Comparison of ENCODE assay signal across 18 cellular contexts in genomic region chr13:114072421-114072820, GRCh38.
DNase-seq lines count a peak whose midpoint lies in the region; ATAC-seq and TF ChIP-seq lines count a peak whose summit lies in the region.
"Had no signal": no experiment of that assay in that cellular context is flagged by ENCODE, and none has a peak within 500 bp of the region (broad histone marks: within the 10 kb centered on the region; RNA-seq: fewer than 3 reads in every experiment).

No MANE protein-coding gene starts in this region.

- H3K27me3 Mint-ChIP-seq in CD4-positive, alpha-beta memory T cell = no peaks in the 10 kb centered on the region
- no peaks in the 10 kb centered on the region for H3K27me3 Mint-ChIP-seq in effector memory CD8-positive, alpha-beta T cell
- H3K27me3 Mint-ChIP-seq in neural progenitor cell (ENCODE audit: insufficient read depth, low read depth) = peaks cover 18% of the 10 kb centered on the region

- peaks cover 63 to 84% (median 77%) of the 10 kb centered on the region in 10 experiments for H3K4me1 ChIP-seq in BLaER1 treated with 17β-estradiol and CSF1 and Interleukin-3, amounts not matched to agents 10 nM and 100 nM
- H3K4me1 ChIP-seq in CD4-positive, alpha-beta memory T cell (ENCODE audit: insufficient read depth, low read length) = peaks cover 29% of the 10 kb centered on the region
- H3K4me1 ChIP-seq in neural progenitor cell = peaks cover 24% of the 10 kb centered on the region
- H3K4me1 ChIP-seq: SJCRH30 had no signal

- peaks cover 0 to 5% (median 0%) of the 10 kb centered on the region in 11 experiments; a peak in 3 of 22 replicates for H3K9me3 ChIP-seq in BLaER1 treated with 17β-estradiol and CSF1 and Interleukin-3, amounts not matched to agents 10 nM and 100 nM (replicated peaks in 1 of 11)
- H3K9me3 ChIP-seq in CD4-positive, alpha-beta memory T cell (ENCODE audit: control insufficient read depth in 1 of 2, low read length in 2 of 2) = no peaks in the 10 kb centered on the region
- H3K9me3 ChIP-seq in neural progenitor cell (ENCODE audit: low read depth) = no peaks in the 10 kb centered on the region
- H3K9me3 ChIP-seq: heart right ventricle, SJCRH30 had no signal

- CTCF ChIA-PET in CD4-positive, alpha-beta memory T cell (lab: Charles Lee; ENCODE audit: partially characterized antibody) = interaction anchor here (1.0 to 1.1 kb wide), 2 partner anchors 20 to 34 kb away, joined by 3 read pairs; no protein-coding TSS in a partner anchor

- no peaks in the 10 kb centered on the region for H3K79me2 ChIP-seq in neural progenitor cell (ENCODE audit: low read depth)

- intact Hi-C loops in CD4-positive, alpha-beta memory T cell (cut with micrococcal nuclease) = no loop called here

- H3K36me3 ChIP-seq in BLaER1 treated with 17β-estradiol and CSF1 and Interleukin-3, amounts not matched to agents 10 nM and 100 nM = peaks cover 22 to 56% (median 34%) of the 10 kb centered on the region in 11 experiments; a peak in 19 of 22 replicates
- peaks cover 53% of the 10 kb centered on the region for H3K36me3 ChIP-seq in CD4-positive, alpha-beta memory T cell (ENCODE audit: insufficient read depth, low read length)
- no peaks in the 10 kb centered on the region for H3K36me3 ChIP-seq in neural progenitor cell

- H3K4me3 ChIP-seq in BLaER1 treated with 17β-estradiol and CSF1 and Interleukin-3, amounts not matched to agents 10 nM and 100 nM = peak overlapping the region in 1 of 10 experiments; percentile 23; a peak in 1 of 20 replicates
- H3K4me3 ChIP-seq in CD4-positive, alpha-beta memory T cell (ENCODE audit: low read length in 2 of 2) = no peak overlapping the region
- H3K4me3 ChIP-seq in neural progenitor cell = no peak overlapping the region
- H3K4me3 ChIP-seq: heart right ventricle, SJCRH30 had no signal

- no peak overlapping the region for H2AFZ ChIP-seq in neural progenitor cell (replicated peaks)

- POLR2A ChIA-PET in CD4-positive, alpha-beta memory T cell (lab: Charles Lee; ENCODE audit: partially characterized antibody) = interaction anchor here (1.1 to 1.2 kb wide), 3 partner anchors 18 to 58 kb away, joined by 3 to 5 read pairs (median 3); no protein-coding TSS in a partner anchor

- H3K4me2 ChIP-seq in BLaER1 treated with 17β-estradiol and CSF1 and Interleukin-3, amounts not matched to agents 10 nM and 100 nM = peak overlapping the region; percentile 68 to 86 (median 75)
- peak overlapping the region; percentile 11 for H3K4me2 ChIP-seq in neural progenitor cell

- peaks cover 16 to 68% (median 34%) of the 10 kb centered on the region in 11 experiments; a peak in 17 of 22 replicates for H4K20me1 ChIP-seq in BLaER1 treated with 17β-estradiol and CSF1 and Interleukin-3, amounts not matched to agents 10 nM and 100 nM
- no peaks in the 10 kb centered on the region for H4K20me1 ChIP-seq in neural progenitor cell (ENCODE audit: low read depth)

- H3K4me1 Mint-ChIP-seq in CD4-positive, alpha-beta memory T cell = peaks cover 22 to 68% (median 32%) of the 10 kb centered on the region in 4 donors
- H3K4me1 Mint-ChIP-seq in effector memory CD8-positive, alpha-beta T cell (ENCODE audit: low read depth in 2 of 2) = peaks cover 35 to 51% of the 10 kb centered on the region in 2 donors
- peaks cover 72% of the 10 kb centered on the region for H3K4me1 Mint-ChIP-seq in neural progenitor cell

- ATAC-seq in effector memory CD8-positive, alpha-beta T cell (replicated peaks) = no peak

- peak overlapping the region; percentile 26 to 60 (median 54); a peak in 18 of 22 replicates for H3K9ac ChIP-seq in BLaER1 treated with 17β-estradiol and CSF1 and Interleukin-3, amounts not matched to agents 10 nM and 100 nM
- H3K9ac ChIP-seq in neural progenitor cell = no peak overlapping the region

- H3K9me3 Mint-ChIP-seq in CD4-positive, alpha-beta memory T cell = peaks cover 0 to 22% (median 0%) of the 10 kb centered on the region in 8 donors
- H3K9me3 Mint-ChIP-seq in effector memory CD8-positive, alpha-beta T cell = no peaks in the 10 kb centered on the region
- H3K9me3 Mint-ChIP-seq in neural progenitor cell = no peaks in the 10 kb centered on the region

- peak overlapping the region in 1 of 8 donors; percentile 9 for H3K4me3 Mint-ChIP-seq in CD4-positive, alpha-beta memory T cell
- H3K4me3 Mint-ChIP-seq in effector memory CD8-positive, alpha-beta T cell = no peak overlapping the region
- H3K4me3 Mint-ChIP-seq in neural progenitor cell = peak overlapping the region; percentile 73
- H3K4me3 Mint-ChIP-seq: T-helper 2 cell treated with Interferon-gamma antibody and Interleukin-4, amounts not matched to agents 5 μg/mL and 100 μg/mL, for 36 hours had no signal

- H3K36me3 Mint-ChIP-seq in CD4-positive, alpha-beta memory T cell = peaks cover 53 to 62% of the 10 kb centered on the region in 2 donors
- peaks cover 67% of the 10 kb centered on the region for H3K36me3 Mint-ChIP-seq in effector memory CD8-positive, alpha-beta T cell (ENCODE audit: insufficient read depth)
- peaks cover 25% of the 10 kb centered on the region for H3K36me3 Mint-ChIP-seq in neural progenitor cell

- peaks cover 32% of the 10 kb centered on the region for H3F3A ChIP-seq in neural progenitor cell (ENCODE audit: low read depth)

- DNase-seq in CD4-positive, alpha-beta memory T cell = peak in 1 of 5 donors; percentile 35
- no peak for DNase-seq in effector memory CD8-positive, alpha-beta T cell
- DNase-seq in neural progenitor cell (ENCODE audit: low spot score) (no peak), NCI-H226 (no peak), T-helper 9 cell (no peak), ureter (ENCODE audit: low spot score) (no peak)
- DNase-seq: amygdala; DND-41; heart right ventricle; islet precursor cell; KBM-7; NCI-H2081; NCI-H526 treated with DMSO at 0.1 percent for 48 hours; nucleus accumbens; SJCRH30; stimulated activated CD4-positive, alpha-beta T cell treated with anti-CD3 and anti-CD28 coated beads, Interleukin-2, amount 100 ng/mL, for 48 hours had no signal

- H3K27me3 ChIP-seq in BLaER1 treated with 17β-estradiol and CSF1 and Interleukin-3, amounts not matched to agents 10 nM and 100 nM = no peaks in the 10 kb centered on the region
- H3K27me3 ChIP-seq in CD4-positive, alpha-beta memory T cell (ENCODE audit: insufficient read depth, low read length) = no peaks in the 10 kb centered on the region
- no peaks in the 10 kb centered on the region for H3K27me3 ChIP-seq in neural progenitor cell
- H3K27me3 ChIP-seq: heart right ventricle, SJCRH30 had no signal

- peak overlapping the region in 5 of 7 donors; percentile 18 to 81 (median 70) for H3K27ac Mint-ChIP-seq in CD4-positive, alpha-beta memory T cell
- H3K27ac Mint-ChIP-seq in effector memory CD8-positive, alpha-beta T cell = peak overlapping the region; percentile 84 to 85
- peak overlapping the region; percentile 100 for H3K27ac Mint-ChIP-seq in neural progenitor cell
- H3K27ac Mint-ChIP-seq: T-helper 2 cell treated with Interferon-gamma antibody and Interleukin-4, amounts not matched to agents 5 μg/mL and 100 μg/mL, for 36 hours had no signal

- peak overlapping the region in 9 of 11 experiments; percentile 43 to 73 (median 57); a peak in 19 of 22 replicates for H3K27ac ChIP-seq in BLaER1 treated with 17β-estradiol and CSF1 and Interleukin-3, amounts not matched to agents 10 nM and 100 nM
- H3K27ac ChIP-seq in CD4-positive, alpha-beta memory T cell (ENCODE audit: low read depth, low read length) = no peak overlapping the region
- no peak overlapping the region for H3K27ac ChIP-seq in neural progenitor cell
- H3K27ac ChIP-seq: heart right ventricle, SJCRH30 had no signal

- no peak for TF ChIP-seq CTCF in neural progenitor cell (IDR thresholded peaks at IDR 0.05)

Comparison
In these comparisons a context has a peak if more than half of its experiments do, and no peak if none do; other contexts are left out.
1. H3K27ac ChIP-seq: peak in BLaER1 treated with 17β-estradiol and CSF1 and Interleukin-3, amounts not matched to agents 10 nM and 100 nM (9 of 11); none in CD4-positive, alpha-beta memory T cell (single experiment) and neural progenitor cell (single experiment).
2. Peak in every context shown above with its lines, with median percentiles within 50 percentile points of each other: H3K27ac Mint-ChIP-seq.